Comparison of ENCODE assay signal across 1 cellular context in genomic region chr10:21811245-21811585, GRCh38.
TF ChIP-seq lines count a peak whose summit lies in the region.

No MANE protein-coding gene starts in this region.

TF ChIP-seq in K562, 482 proteins besides CTCF, POLR2A, EP300 and RAD21 (continued from another document):
- TF ChIP-seq, protein P1, sequence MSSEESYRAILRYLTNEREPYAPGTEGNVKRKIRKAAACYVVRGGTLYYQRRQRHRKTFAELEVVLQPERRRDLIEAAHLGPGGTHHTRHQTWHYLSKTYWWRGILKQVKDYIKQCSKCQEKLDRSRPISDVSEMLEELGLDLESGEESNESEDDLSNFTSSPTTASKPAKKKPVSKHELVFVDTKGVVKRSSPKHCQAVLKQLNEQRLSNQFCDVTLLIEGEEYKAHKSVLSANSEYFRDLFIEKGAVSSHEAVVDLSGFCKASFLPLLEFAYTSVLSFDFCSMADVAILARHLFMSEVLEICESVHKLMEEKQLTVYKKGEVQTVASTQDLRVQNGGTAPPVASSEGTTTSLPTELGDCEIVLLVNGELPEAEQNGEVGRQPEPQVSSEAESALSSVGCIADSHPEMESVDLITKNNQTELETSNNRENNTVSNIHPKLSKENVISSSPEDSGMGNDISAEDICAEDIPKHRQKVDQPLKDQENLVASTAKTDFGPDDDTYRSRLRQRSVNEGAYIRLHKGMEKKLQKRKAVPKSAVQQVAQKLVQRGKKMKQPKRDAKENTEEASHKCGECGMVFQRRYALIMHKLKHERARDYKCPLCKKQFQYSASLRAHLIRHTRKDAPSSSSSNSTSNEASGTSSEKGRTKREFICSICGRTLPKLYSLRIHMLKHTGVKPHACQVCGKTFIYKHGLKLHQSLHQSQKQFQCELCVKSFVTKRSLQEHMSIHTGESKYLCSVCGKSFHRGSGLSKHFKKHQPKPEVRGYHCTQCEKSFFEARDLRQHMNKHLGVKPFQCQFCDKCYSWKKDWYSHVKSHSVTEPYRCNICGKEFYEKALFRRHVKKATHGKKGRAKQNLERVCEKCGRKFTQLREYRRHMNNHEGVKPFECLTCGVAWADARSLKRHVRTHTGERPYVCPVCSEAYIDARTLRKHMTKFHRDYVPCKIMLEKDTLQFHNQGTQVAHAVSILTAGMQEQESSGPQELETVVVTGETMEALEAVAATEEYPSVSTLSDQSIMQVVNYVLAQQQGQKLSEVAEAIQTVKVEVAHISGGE (CRISPR knock-in tag; IDR thresholded peaks at IDR 0.05), result 0 out of 6 replicates have a peak, but pooled peaks of 1 of the 3 experiments have one; percentile 19
- TF ChIP-seq ZNF696 (CRISPR knock-in tag; conservative IDR thresholded peaks at IDR 0.05) (no peak), ARID1B (IDR thresholded peaks at IDR 0.05) (peak; percentile 31; the same call in 1 of the 2 replicates), SMARCE1 (IDR thresholded peaks at IDR 0.05) (0 out of 2 replicates have a peak, but pooled peaks have one; percentile 18), CREB1 (IDR thresholded peaks at IDR 0.05) (0 out of 2 replicates have a peak, but pooled peaks have one; percentile 7), CREB1 (CRISPR knock-in tag; IDR thresholded peaks at IDR 0.05) (no peak), CBFA2T3 (IDR thresholded peaks at IDR 0.05) (peak; percentile 27; the same call in 1 of the 2 replicates), FUS (optimal IDR thresholded peaks at IDR 0.05; ENCODE audit: low read depth, low read length) (no peak), COPS2 (conservative IDR thresholded peaks at IDR 0.05) (no peak), PML (IDR thresholded peaks at IDR 0.05; ENCODE audit: low read length) (no peak), ZNF589 (CRISPR knock-in tag; IDR thresholded peaks at IDR 0.05; ENCODE audit: low read depth) (no peak), GABPB1 (CRISPR knock-in tag; IDR thresholded peaks at IDR 0.05) (no peak), MAZ (CRISPR knock-in tag; conservative IDR thresholded peaks at IDR 0.05 in 1 of 2, IDR thresholded peaks at IDR 0.05 in 1 of 2) (no peak), FOXM1 (IDR thresholded peaks at IDR 0.05; ENCODE audit: low read depth) (peak; percentile 18; the same call in 1 of the 2 replicates), FOXM1 (CRISPR knock-in tag; IDR thresholded peaks at IDR 0.05; ENCODE audit: low read depth) (no peak), TRIM24 (IDR thresholded peaks at IDR 0.05) (no peak), ATF3 (IDR thresholded peaks at IDR 0.05) (0 out of 2 replicates have a peak, but pooled peaks have one; percentile 51), ATF3 (CRISPR knock-in tag; conservative IDR thresholded peaks at IDR 0.05) (no peak), DPF2 (IDR thresholded peaks at IDR 0.05) (peak; percentile 40; the same call in 1 of the 2 replicates), FOSL1 (tag; conservative IDR thresholded peaks at IDR 0.05) (peak; percentile 59; the same call in 1 of the 2 replicates), JUND (IDR thresholded peaks at IDR 0.05; ENCODE audit: borderline replicate concordance, low read depth, low read length) (no peak), JUND (tag; IDR thresholded peaks at IDR 0.05; ENCODE audit: borderline replicate concordance, low read depth, low read length) (0 out of 3 replicates have a peak, but pooled peaks have one; percentile 24), ZEB2 (IDR thresholded peaks at IDR 0.05) (0 out of 2 replicates have a peak, but pooled peaks have one; percentile 38), BACH1 (tag; IDR thresholded peaks at IDR 0.05) (no peak), ZNF449 (CRISPR knock-in tag; IDR thresholded peaks at IDR 0.05) (no peak), CBFA2T2 (conservative IDR thresholded peaks at IDR 0.05) (0 out of 2 replicates have a peak, but pooled peaks have one; percentile 14), HNRNPUL1 (IDR thresholded peaks at IDR 0.05; ENCODE audit: low read length) (no peak), CEBPG (CRISPR knock-in tag; IDR thresholded peaks at IDR 0.05) (no peak), CEBPG (tag; conservative IDR thresholded peaks at IDR 0.05 in 1 of 2, IDR thresholded peaks at IDR 0.05 in 1 of 2) (0 out of 4 replicates have a peak, but pooled peaks of 1 of the 2 experiments have one; percentile 38)
- TF ChIP-seq, protein P2, sequence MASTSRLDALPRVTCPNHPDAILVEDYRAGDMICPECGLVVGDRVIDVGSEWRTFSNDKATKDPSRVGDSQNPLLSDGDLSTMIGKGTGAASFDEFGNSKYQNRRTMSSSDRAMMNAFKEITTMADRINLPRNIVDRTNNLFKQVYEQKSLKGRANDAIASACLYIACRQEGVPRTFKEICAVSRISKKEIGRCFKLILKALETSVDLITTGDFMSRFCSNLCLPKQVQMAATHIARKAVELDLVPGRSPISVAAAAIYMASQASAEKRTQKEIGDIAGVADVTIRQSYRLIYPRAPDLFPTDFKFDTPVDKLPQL (IDR thresholded peaks at IDR 0.05; ENCODE audit: extremely low read depth, insufficient read length), result no peak
